In genomic region chr14:76386922-76387782, GRCh38 we compare ENCODE assay signal across 9 cellular contexts. TPM values are rescaled to one million over a fixed set of nuclear protein-coding genes. Genes with fewer than 3 reads are reported as not detected.
DNase-seq lines count a peak whose midpoint lies in the region; ATAC-seq, FAIRE-seq and TF ChIP-seq lines count a peak whose summit lies in the region.
"Had no signal": no experiment of that assay in that cellular context is flagged by ENCODE, and none has a peak within 500 bp of the region (broad histone marks: within the 10 kb centered on the region; RNA-seq: fewer than 3 reads in every experiment).

No MANE protein-coding gene starts in this region.

- H3K27ac Mint-ChIP-seq in activated T-helper 2 cell treated with anti-CD3 and anti-CD28 coated beads, Interferon-gamma antibody, Interleukin-2, Interleukin-4, amounts not matched to agents 10 μg/mL and 5 μg/mL and 100 μg/mL, durations not matched to agents 14 hours and 24 hours and 36 hours, result no peak overlapping the region

- in situ Hi-C loops in KBM-7 (cut with MboI; ENCODE audit: low pct_unique_long_range_greater_than_20kb, low sequenced_read_pairs), result no loop called here

- H3K4me3 Mint-ChIP-seq in activated T-helper 2 cell treated with anti-CD3 and anti-CD28 coated beads, Interferon-gamma antibody, Interleukin-2, Interleukin-4, amounts not matched to agents 10 μg/mL and 5 μg/mL and 100 μg/mL, durations not matched to agents 14 hours and 24 hours and 36 hours (ENCODE audit: low read depth), result no peak overlapping the region

- DNase-seq in NCI-H446 (lab: John Stamatoyannopoulos, UW), result peak; percentile 30 to 80
- DNase-seq in NCI-H446 treated with DMSO at 0.1 percent for 48 hours (lab: John Stamatoyannopoulos, UW), result no peak
- peak; percentile 71 for DNase-seq in KBM-7
- peak; percentile 69 for DNase-seq in RKO (ENCODE audit: low spot score)
- DNase-seq in activated T-helper 2 cell treated with anti-CD3 and anti-CD28 coated beads, Interferon-gamma antibody, Interleukin-2, Interleukin-4, amounts not matched to agents 10 μg/mL and 5 μg/mL and 100 μg/mL, durations not matched to agents 14 hours and 24 hours and 36 hours (ENCODE audit: low spot score), result peak; percentile 55
- DNase-seq in frontal cortex (ENCODE audit: low spot score in 2 of 2), result peak; percentile 59 to 77
- DNase-seq in occipital lobe (lab: John Stamatoyannopoulos, UW), result peak; percentile 28
- DNase-seq in thoracic aorta (ENCODE audit: low spot score), result no peak

- peaks cover 27% of the 10 kb centered on the region for H3K27me3 Mint-ChIP-seq in activated T-helper 2 cell treated with anti-CD3 and anti-CD28 coated beads, Interferon-gamma antibody, Interleukin-2, Interleukin-4, amounts not matched to agents 10 μg/mL and 5 μg/mL and 100 μg/mL, durations not matched to agents 14 hours and 24 hours and 36 hours (ENCODE audit: low read depth)

- H3K27ac ChIP-seq in thoracic aorta, result no peak overlapping the region
- H3K27ac ChIP-seq: BLaER1 treated with 17β-estradiol and CSF1 and Interleukin-3, amounts not matched to agents 10 nM and 100 nM had no signal

- H3K4me1 Mint-ChIP-seq in activated T-helper 2 cell treated with anti-CD3 and anti-CD28 coated beads, Interferon-gamma antibody, Interleukin-2, Interleukin-4, amounts not matched to agents 10 μg/mL and 5 μg/mL and 100 μg/mL, durations not matched to agents 14 hours and 24 hours and 36 hours (ENCODE audit: low read depth), result peaks cover 4% of the 10 kb centered on the region

- intact Hi-C loops in activated T-helper 2 cell treated with anti-CD3 and anti-CD28 coated beads, Interferon-gamma antibody, Interleukin-2, Interleukin-4, amounts not matched to agents 10 μg/mL and 5 μg/mL and 100 μg/mL, durations not matched to agents 14 hours and 24 hours and 36 hours (cut with micrococcal nuclease), result loop anchor here (2.0 kb wide), 1 partner anchor 336 kb away; no protein-coding TSS in a partner anchor

- no peaks in the 10 kb centered on the region for H3K9me3 Mint-ChIP-seq in activated T-helper 2 cell treated with anti-CD3 and anti-CD28 coated beads, Interferon-gamma antibody, Interleukin-2, Interleukin-4, amounts not matched to agents 10 μg/mL and 5 μg/mL and 100 μg/mL, durations not matched to agents 14 hours and 24 hours and 36 hours

- ATAC-seq in thoracic aorta (ENCODE audit: insufficient number of reproducible peaks, low FRiP score, low read depth), result no peak

- no peaks in the 10 kb centered on the region for H3K4me1 ChIP-seq in thoracic aorta (ENCODE audit: control insufficient read depth in 1 of 2, low read depth in 2 of 2)
- H3K4me1 ChIP-seq: BLaER1 treated with 17β-estradiol and CSF1 and Interleukin-3, amounts not matched to agents 10 nM and 100 nM had no signal

- no peaks in the 10 kb centered on the region for H3K36me3 ChIP-seq in thoracic aorta
- H3K36me3 ChIP-seq: BLaER1 treated with 17β-estradiol and CSF1 and Interleukin-3, amounts not matched to agents 10 nM and 100 nM had no signal

- TF ChIP-seq CTCF in thoracic aorta (IDR thresholded peaks at IDR 0.05), result peak; percentile 84

- no peak for FAIRE-seq in frontal cortex (lab: Jason Lieb, UNC)

- H3K36me3 Mint-ChIP-seq in activated T-helper 2 cell treated with anti-CD3 and anti-CD28 coated beads, Interferon-gamma antibody, Interleukin-2, Interleukin-4, amounts not matched to agents 10 μg/mL and 5 μg/mL and 100 μg/mL, durations not matched to agents 14 hours and 24 hours and 36 hours (ENCODE audit: low read depth), result no peaks in the 10 kb centered on the region

- H3K9me3 ChIP-seq in thoracic aorta, result no peaks in the 10 kb centered on the region
- H3K9me3 ChIP-seq: BLaER1 treated with 17β-estradiol and CSF1 and Interleukin-3, amounts not matched to agents 10 nM and 100 nM had no signal

- H3K27me3 ChIP-seq in thoracic aorta (replicated peaks; ENCODE audit: insufficient read depth), result no peaks in the 10 kb centered on the region

- no peak overlapping the region for H3K4me3 ChIP-seq in thoracic aorta
- H3K4me3 ChIP-seq: BLaER1 treated with 17β-estradiol and CSF1 and Interleukin-3, amounts not matched to agents 10 nM and 100 nM had no signal

RNA-seq across cellular contexts. Expression of gene ESRRB, which starts 11.2 kb away (rescaled TPM):
- total RNA-seq in activated T-helper 2 cell treated with anti-CD3 and anti-CD28 coated beads, Interferon-gamma antibody, Interleukin-2, Interleukin-4, amounts not matched to agents 10 μg/mL and 5 μg/mL and 100 μg/mL, durations not matched to agents 14 hours and 24 hours and 36 hours, result 0.23 TPM in 2 replicates
- under 0.01 TPM for total RNA-seq in frontal cortex
- 0.31 TPM for total RNA-seq in occipital lobe
- total RNA-seq in thoracic aorta, result 1 to 10 TPM in 1 of 2 donors, not detected in 1; 4.6 TPM

Comparison
In these comparisons a context has a peak if more than half of its experiments do, and no peak if none do; other contexts are left out.
1. DNase-seq: peak in NCI-H446 (2 of 2), KBM-7 (single experiment), RKO (single experiment), activated T-helper 2 cell treated with anti-CD3 and anti-CD28 coated beads, Interferon-gamma antibody, Interleukin-2, Interleukin-4, amounts not matched to agents 10 μg/mL and 5 μg/mL and 100 μg/mL, durations not matched to agents 14 hours and 24 hours and 36 hours (single experiment), frontal cortex (2 of 2) and occipital lobe (single experiment); none in NCI-H446 treated with DMSO at 0.1 percent for 48 hours (single experiment) and thoracic aorta (single experiment).